Comparison of ENCODE assay signal across 32 cellular contexts in genomic region chr6:128504003-128504654, GRCh38. TPM values are rescaled to one million over a fixed set of nuclear protein-coding genes. Genes with fewer than 3 reads are reported as not detected.
DNase-seq lines count a peak whose midpoint lies in the region; ATAC-seq, FAIRE-seq and TF ChIP-seq lines count a peak whose summit lies in the region.
"Had no signal": no experiment of that assay in that cellular context is flagged by ENCODE, and none has a peak within 500 bp of the region (broad histone marks: within the 10 kb centered on the region; RNA-seq: fewer than 3 reads in every experiment).

No MANE protein-coding gene starts in this region.

- H3K9me3 ChIP-seq in A549 = no peaks in the 10 kb centered on the region
- H3K9me3 ChIP-seq in IMR-90 (ENCODE audit: control insufficient read depth, insufficient read depth, low read length) = no peaks in the 10 kb centered on the region
- H3K9me3 ChIP-seq: psoas muscle, suprapubic skin had no signal

- CTCF ChIA-PET in A549 (lab: Yijun Ruan, JAX) (no interaction called here), IMR-90 (lab: Yijun Ruan, JAX) (no interaction called here)

- H4K8ac ChIP-seq in IMR-90 (ENCODE audit: low read depth in 2 of 2, low read length in 2 of 2) = no peak overlapping the region

- H3K23ac ChIP-seq in IMR-90 (ENCODE audit: low read depth, low read length) = no peak overlapping the region; the same call in 1 of the 2 replicates

- H4K5ac ChIP-seq in IMR-90 (ENCODE audit: low read depth, low read length) = no peak overlapping the region

- ATAC-seq in A549 (no peak), IMR-90 (ENCODE audit: low read depth) (no peak), left ventricle myocardium superior (peak; percentile 86), HG03159 (IDR thresholded peaks at IDR 0.05; ENCODE audit: unreplicated experiment) (no peak)
- ATAC-seq: activated CD8-positive, alpha-beta memory T cell treated with anti-CD3 and anti-CD28 coated beads, Interleukin-2, amount 10 ng/mL, durations not matched to agents 7 days and 5 days; activated T-cell treated with anti-CD3 and anti-CD28 coated beads, Interleukin-2, amount 50 U/mL, for 4 hours; HCT116; natural killer cell; psoas muscle had no signal

- intact Hi-C loops in IMR-90 (cut with micrococcal nuclease) = no loop called here
- intact Hi-C loops in left ventricle myocardium superior (cut with micrococcal nuclease) = no loop called here

- no peak overlapping the region for H2BK15ac ChIP-seq in IMR-90 (ENCODE audit: low read depth, low read length)

- peaks cover 74% of the 10 kb centered on the region for H3K4me1 ChIP-seq in A549
- H3K4me1 ChIP-seq in IMR-90 (ENCODE audit: control insufficient read depth, insufficient read depth, low read length) = peaks cover 18% of the 10 kb centered on the region

- H3K27ac Mint-ChIP-seq in nephron = peak overlapping the region in 2 of 3 experiments; percentile 60 to 61
- H3K27ac Mint-ChIP-seq: activated CD8-positive, alpha-beta memory T cell treated with anti-CD3 and anti-CD28 coated beads, Interleukin-2, amount 10 ng/mL, durations not matched to agents 7 days and 5 days; activated naive CD8-positive, alpha-beta T cell treated with anti-CD3 and anti-CD28 coated beads, Interleukin-2, amount 10 ng/mL, durations not matched to agents 7 days and 5 days; B cell; CD4-positive, alpha-beta memory T cell; natural killer cell had no signal

- no peak overlapping the region for H2BK5ac ChIP-seq in IMR-90 (ENCODE audit: low read depth, low read length, poor library complexity, severe bottlenecking)

- in situ Hi-C loops in IMR-90 (cut with MboI; ENCODE audit: low sequenced_read_pairs) = loop anchor here (10.0 kb wide), 1 partner anchor 159 kb away; no protein-coding TSS in a partner anchor

- no peak overlapping the region for H2AK9ac ChIP-seq in IMR-90 (replicated peaks; ENCODE audit: low read depth, low read length, poor library complexity)

- no peak for TF ChIP-seq EP300 in A549 (IDR thresholded peaks at IDR 0.05)

- no peak overlapping the region; the same call in 1 of the 2 replicates for H3K4ac ChIP-seq in IMR-90 (ENCODE audit: low read depth, low read length)

- H3K14ac ChIP-seq in IMR-90 (replicated peaks; ENCODE audit: low read depth, low read length) = 0 out of 2 replicates have a peak overlapping the region, but pooled peaks have one; percentile 4

- no peaks in the 10 kb centered on the region for H3K27me3 Mint-ChIP-seq in nephron (ENCODE audit: low read depth)
- H3K27me3 Mint-ChIP-seq: activated naive CD8-positive, alpha-beta T cell treated with anti-CD3 and anti-CD28 coated beads, Interleukin-2, amount 10 ng/mL, durations not matched to agents 7 days and 5 days; B cell had no signal

- no peak for TF ChIP-seq RAD21 in A549 (conservative IDR thresholded peaks at IDR 0.05 in 1 of 2, IDR thresholded peaks at IDR 0.05 in 1 of 2)
- TF ChIP-seq RAD21 in IMR-90 (IDR thresholded peaks at IDR 0.05; ENCODE audit: low read length) = no peak

- TF ChIP-seq CTCF in A549 (IDR thresholded peaks at IDR 0.05) = no peak
- TF ChIP-seq CTCF in IMR-90 (conservative IDR thresholded peaks at IDR 0.05; ENCODE audit: low read depth, low read length) = no peak
- TF ChIP-seq CTCF in nephron (IDR thresholded peaks at IDR 0.05; ENCODE audit: unreplicated experiment in 3 of 3) = no peak

- FAIRE-seq in A549 (lab: Jason Lieb, UNC) (no peak), GM12892 (lab: Jason Lieb, UNC) (no peak)
- FAIRE-seq: astrocyte, islet of Langerhans had no signal

- no peaks in the 10 kb centered on the region for H3K9me3 Mint-ChIP-seq in nephron
- H3K9me3 Mint-ChIP-seq: activated naive CD8-positive, alpha-beta T cell treated with anti-CD3 and anti-CD28 coated beads, Interleukin-2, amount 10 ng/mL, durations not matched to agents 7 days and 5 days; activated T-cell treated with anti-CD3 and anti-CD28 coated beads, Interleukin-2, amount 50 U/mL, for 4 hours; CD4-positive, alpha-beta memory T cell; natural killer cell had no signal

- no peak overlapping the region for H3K4me3 ChIP-seq in A549
- no peak overlapping the region for H3K4me3 ChIP-seq in IMR-90 (ENCODE audit: insufficient read depth, low read depth, low read length)
- H3K4me3 ChIP-seq: psoas muscle, SK-N-MC, suprapubic skin had no signal

- peaks cover 18% of the 10 kb centered on the region for H3K9me1 ChIP-seq in IMR-90 (ENCODE audit: insufficient read depth, low read length)

- H3K27ac ChIP-seq in A549 (peak overlapping the region in 1 of 2 experiments; percentile 71; a peak in 2 of 6 replicates), IMR-90 (ENCODE audit: insufficient read depth, low read length) (no peak overlapping the region)
- H3K27ac ChIP-seq: psoas muscle, RWPE1, SK-N-MC, suprapubic skin had no signal

- H3K9ac ChIP-seq in IMR-90 (ENCODE audit: low read depth, low read length) = no peak overlapping the region

- TF ChIP-seq POLR2A in A549 (IDR thresholded peaks at IDR 0.05; ENCODE audit: low read length) (no peak), IMR-90 (IDR thresholded peaks at IDR 0.05; ENCODE audit: low read depth, low read length) (no peak), GM12892 (IDR thresholded peaks at IDR 0.05; ENCODE audit: low read depth, low read length) (no peak)

- dilution Hi-C loops in IMR-90 (cut with HindIII; ENCODE audit: low sequenced_read_pairs, unreplicated experiment) = no loop called here

- no peak for DNase-seq in A549 (ENCODE audit: low read depth in 1 of 2, low spot score in 1 of 2)
- DNase-seq in IMR-90 = no peak
- no peak for DNase-seq in left ventricle myocardium superior
- DNase-seq in GM12892 (ENCODE audit: insufficient read length) = no peak
- DNase-seq in DMS153 (lab: John Stamatoyannopoulos, UW) = no peak
- DNase-seq: ACHN; activated CD4-positive, CD25-positive, alpha-beta regulatory T cell; activated CD8-positive, alpha-beta memory T cell treated with anti-CD3 and anti-CD28 coated beads, Interleukin-2, amount 10 ng/mL, durations not matched to agents 7 days and 5 days; activated gamma-delta T cell; activated naive CD8-positive, alpha-beta T cell treated with anti-CD3 and anti-CD28 coated beads, Interleukin-2, amount 10 ng/mL, durations not matched to agents 7 days and 5 days; activated T-cell treated with anti-CD3 and anti-CD28 coated beads, Interleukin-2, amount 50 U/mL, for 4 hours; caudate nucleus; CD4-positive, alpha-beta memory T cell; cortex of kidney; effector memory CD4-positive, alpha-beta T cell; erythroblast; MV-4-11; natural killer cell; NCI-H1694; NCI-H510A; occipital lobe; psoas muscle; stimulated activated naive CD4-positive, alpha-beta T cell had no signal

- POLR2A ChIA-PET in A549 (lab: Yijun Ruan, JAX) (no interaction called here), IMR-90 (lab: Charles Lee; ENCODE audit: unreplicated experiment) (no interaction called here)

- 0 out of 2 replicates have a peak overlapping the region, but pooled peaks have one; percentile 9 for H2BK20ac ChIP-seq in IMR-90 (ENCODE audit: low read depth, low read length)

- H3K36me3 Mint-ChIP-seq in nephron (ENCODE audit: low read depth) = no peaks in the 10 kb centered on the region
- H3K36me3 Mint-ChIP-seq: activated CD8-positive, alpha-beta memory T cell treated with anti-CD3 and anti-CD28 coated beads, Interleukin-2, amount 10 ng/mL, durations not matched to agents 7 days and 5 days; activated naive CD8-positive, alpha-beta T cell treated with anti-CD3 and anti-CD28 coated beads, Interleukin-2, amount 10 ng/mL, durations not matched to agents 7 days and 5 days; CD4-positive, alpha-beta memory T cell; natural killer cell had no signal

- 69% methylated on average over 3 of the region's 3 CpGs for WGBS in A549 (ENCODE audit: missing lambda C conversion rate)
- 82% methylated on average over 2 of the region's 3 CpGs; no CpG with 5 or more reads in 1 of the 2 experiments for WGBS in IMR-90 (ENCODE audit: extremely low coverage in 2 of 2, insufficient read length in 1 of 2), 2 experiments

- H3K56ac ChIP-seq in IMR-90 (ENCODE audit: extremely low read depth, insufficient read depth, low read length) = no peak overlapping the region

- H3K36me3 ChIP-seq in IMR-90 (ENCODE audit: control insufficient read depth, insufficient read depth, low read length) = no peaks in the 10 kb centered on the region
- H3K36me3 ChIP-seq: suprapubic skin had no signal

- peaks cover 49% of the 10 kb centered on the region for H4K20me1 ChIP-seq in IMR-90 (ENCODE audit: insufficient read depth, low read length)

- no peak overlapping the region for H2AFZ ChIP-seq in IMR-90 (replicated peaks; ENCODE audit: low read length, poor library complexity)

- no peak overlapping the region for H2BK120ac ChIP-seq in IMR-90 (ENCODE audit: low read depth, low read length)

- BruUV-seq in IMR-90 (replicated peaks; lab: Mats Ljungman, UMichigan) = no TSS peak

- no peak overlapping the region for H3K4me3 Mint-ChIP-seq in nephron
- H3K4me3 Mint-ChIP-seq: activated CD8-positive, alpha-beta memory T cell treated with anti-CD3 and anti-CD28 coated beads, Interleukin-2, amount 10 ng/mL, durations not matched to agents 7 days and 5 days; activated naive CD8-positive, alpha-beta T cell treated with anti-CD3 and anti-CD28 coated beads, Interleukin-2, amount 10 ng/mL, durations not matched to agents 7 days and 5 days; activated T-cell treated with anti-CD3 and anti-CD28 coated beads, Interleukin-2, amount 50 U/mL, for 4 hours; B cell; CD4-positive, alpha-beta memory T cell; natural killer cell had no signal

- no peak overlapping the region for H4K91ac ChIP-seq in IMR-90 (ENCODE audit: insufficient read depth, low read depth, low read length)

- H3K18ac ChIP-seq in IMR-90 (ENCODE audit: low read depth, low read length) = no peak overlapping the region

- H3K27me3 ChIP-seq in IMR-90 (ENCODE audit: control insufficient read depth, insufficient read depth, low read length) = no peaks in the 10 kb centered on the region
- H3K27me3 ChIP-seq: suprapubic skin had no signal

- H2AK5ac ChIP-seq in IMR-90 (ENCODE audit: low read depth, low read length) = no peak overlapping the region

- H3K79me1 ChIP-seq in IMR-90 (ENCODE audit: low read depth in 1 of 2, low read length in 2 of 2) = peaks cover 31 to 74% of the 10 kb centered on the region in 2 experiments

- H3K4me1 Mint-ChIP-seq in nephron = peaks cover 9% of the 10 kb centered on the region
- H3K4me1 Mint-ChIP-seq: activated CD8-positive, alpha-beta memory T cell treated with anti-CD3 and anti-CD28 coated beads, Interleukin-2, amount 10 ng/mL, durations not matched to agents 7 days and 5 days; activated naive CD8-positive, alpha-beta T cell treated with anti-CD3 and anti-CD28 coated beads, Interleukin-2, amount 10 ng/mL, durations not matched to agents 7 days and 5 days; B cell; CD4-positive, alpha-beta memory T cell; natural killer cell had no signal

- peak overlapping the region; percentile 89 for H3K4me2 ChIP-seq in A549
- no peak overlapping the region for H3K4me2 ChIP-seq in IMR-90 (ENCODE audit: low read depth, low read length)

RNA-seq across cellular contexts. Expression of gene PTPRK, which starts 16.3 kb away (rescaled TPM):
- polyA plus RNA-seq in A549 (2011; rRNA removed) (16.1 and 33.9 TPM in 2 replicates), A549 (2017; fragmentation: RNase III; extraction: RNeasy Plus Mini Kit Qiagen cat#74134 plus additional on column Dnase treatment) (11.1 to 15.2 TPM (median 14.4 TPM) in 3 replicates), IMR-90 (2012; rRNA removed) (14.1 and 18.0 TPM in 2 replicates)
- polyA plus RNA-seq in A549 (2012; cell fraction: cytosol; rRNA removed) = 3.6 and 3.9 TPM in 2 replicates
- polyA plus RNA-seq in A549 (2012; cell fraction: nucleus; rRNA removed) = 7.0 and 8.8 TPM in 2 replicates
- polyA minus RNA-seq in A549 (2011; rRNA and poly(A)+ RNA removed) = 42.1 and 47.4 TPM in 2 replicates
- total RNA-seq in IMR-90 (2012; rRNA removed) (66.1 and 80.8 TPM in 2 replicates), left ventricle myocardium superior (43.0 TPM)
- 7.3 and 16.2 TPM in 2 replicates for polyA plus RNA-seq in IMR-90 (2012; cell fraction: cytosol; rRNA removed)
- polyA plus RNA-seq in IMR-90 (2012; cell fraction: nucleus; rRNA removed; ENCODE audit: low replicate concordance) = 3.5 and 12.9 TPM in 2 replicates
- 0.28 TPM for polyA plus RNA-seq in GM12892 (2012; ENCODE audit: missing spikeins)
